Comparison of ENCODE assay signal across 8 cellular contexts in genomic region chr18:9102391-9103216, GRCh38. TPM values are rescaled to one million over a fixed set of nuclear protein-coding genes. Genes with fewer than 3 reads are reported as not detected.
A peak's percentile ranks its signal among the peaks of the same experiment; 100 is the strongest.
DNase-seq lines count a peak whose midpoint lies in the region; ATAC-seq, FAIRE-seq and TF ChIP-seq lines count a peak whose summit lies in the region.

Gene NDUFV2 (plus strand): TSS chr18:9102699. CDS start chr18:9102744, 45 bp downstream.

- TF ChIP-seq CTCF in ascending aorta (IDR thresholded peaks at IDR 0.05) = peak in 1 of 3 experiments; percentile 16

- H3K27ac ChIP-seq in ascending aorta (peak within 1 kb of the TSS; percentile 91 to 92), right cardiac atrium (ENCODE audit: low read length) (peak within 1 kb of the TSS; percentile 90)

- H3K27me3 Mint-ChIP-seq in T-helper 2 cell treated with Interferon-gamma antibody and Interleukin-4, amounts not matched to agents 5 μg/mL and 100 μg/mL, for 36 hours (ENCODE audit: low read depth) = no peaks in the 10 kb centered on the region

- ATAC-seq in GM18508 (IDR thresholded peaks at IDR 0.05; ENCODE audit: insufficient read depth, unreplicated experiment) (peak; percentile 60), HG02981 (IDR thresholded peaks at IDR 0.05; ENCODE audit: unreplicated experiment) (peak; percentile 93), right cardiac atrium (peak; percentile 99)

- no peaks in the 10 kb centered on the region for H3K36me3 ChIP-seq in ascending aorta

- WGBS in right cardiac atrium = 2% methylated on average over 66 of the region's 66 CpGs

- H3K9me3 Mint-ChIP-seq in T-helper 2 cell treated with Interferon-gamma antibody and Interleukin-4, amounts not matched to agents 5 μg/mL and 100 μg/mL, for 36 hours = no peaks in the 10 kb centered on the region

- H3K4me3 ChIP-seq in ascending aorta (peak within 1 kb of the TSS; percentile 67 to 77), right cardiac atrium (ENCODE audit: low read length) (peak within 1 kb of the TSS; percentile 97)

- peak within 1 kb of the TSS; percentile 94 for H3K4me3 Mint-ChIP-seq in T-helper 2 cell treated with Interferon-gamma antibody and Interleukin-4, amounts not matched to agents 5 μg/mL and 100 μg/mL, for 36 hours

- no peaks in the 10 kb centered on the region for H3K9me3 ChIP-seq in ascending aorta
- no peaks in the 10 kb centered on the region for H3K9me3 ChIP-seq in right cardiac atrium (ENCODE audit: control insufficient read depth, low read length)

- DNase-seq in NCI-H2029 (lab: John Stamatoyannopoulos, UW) (peak; percentile 86), ascending aorta (ENCODE audit: low spot score in 2 of 2) (peak; percentile 80 to 98), right cardiac atrium (peak; percentile 98 to 99 (median 99)), pulmonary artery endothelial cell (ENCODE audit: low read depth, low spot score) (peak; percentile 86), urothelium cell line (ENCODE audit: low spot score) (peak; percentile 100)
- peak; percentile 97 for DNase-seq in T-helper 2 cell treated with Interferon-gamma antibody and Interleukin-4, amounts not matched to agents 5 μg/mL and 100 μg/mL, for 36 hours (ENCODE audit: low spot score)

- peak; percentile 95 for FAIRE-seq in urothelium cell line (lab: Jason Lieb, UNC)

- peaks cover 3 to 30% of the 10 kb centered on the region in 2 donors for H3K4me1 ChIP-seq in ascending aorta
- peaks cover 2% of the 10 kb centered on the region for H3K4me1 ChIP-seq in right cardiac atrium (ENCODE audit: control insufficient read depth, insufficient read depth, low read length)

- H3K27me3 ChIP-seq in ascending aorta (no peaks in the 10 kb centered on the region), right cardiac atrium (ENCODE audit: control insufficient read depth, insufficient read depth) (no peaks in the 10 kb centered on the region)

- H3K36me3 Mint-ChIP-seq in T-helper 2 cell treated with Interferon-gamma antibody and Interleukin-4, amounts not matched to agents 5 μg/mL and 100 μg/mL, for 36 hours (ENCODE audit: low read depth) = peaks cover 46% of the 10 kb centered on the region

- peak within 1 kb of the TSS; percentile 94 for H3K27ac Mint-ChIP-seq in T-helper 2 cell treated with Interferon-gamma antibody and Interleukin-4, amounts not matched to agents 5 μg/mL and 100 μg/mL, for 36 hours

- peaks cover 50% of the 10 kb centered on the region for H3K4me1 Mint-ChIP-seq in T-helper 2 cell treated with Interferon-gamma antibody and Interleukin-4, amounts not matched to agents 5 μg/mL and 100 μg/mL, for 36 hours (ENCODE audit: low read depth)

- intact Hi-C loops in ascending aorta (cut with DNase I) = loop anchor here (1.0 to 10.0 kb wide), 7 partner anchors 15 to 812 kb away; partner anchors contain the start of genes ANKRD12, TWSG1 and VAPA
- intact Hi-C loops in right cardiac atrium (cut with DNase I) = loop anchor here in 1 of 4 donors (5.0 kb wide), 1 partner anchor 35 kb away; the partner anchor contains the start of gene ANKRD12

RNA-seq across cellular contexts. Expression of gene NDUFV2, which starts in this region (rescaled TPM):
- 48.6 TPM for total RNA-seq in ascending aorta
- total RNA-seq in right cardiac atrium = 100 to 1,000 TPM; 283 to 340 (median 304) TPM
- 767 TPM for polyA plus RNA-seq in right cardiac atrium
- 132 and 136 TPM in 2 replicates for total RNA-seq in pulmonary artery endothelial cell

Comparison
In these comparisons a context has a peak if more than half of its experiments do, and no peak if none do; other contexts are left out.
1. Peak in every context shown above with its lines: DNase-seq, ATAC-seq, H3K4me3 ChIP-seq and H3K27ac ChIP-seq.